ENCODE assay signal across 8 cellular contexts in genomic region chr2:119756837-119757236, GRCh38.
DNase-seq lines count a peak whose midpoint lies in the region; ATAC-seq lines count a peak whose summit lies in the region.

No MANE protein-coding gene starts in this region.

- ATAC-seq in GM21515 (IDR thresholded peaks at IDR 0.05; ENCODE audit: unreplicated experiment) (no peak), GM19395 (IDR thresholded peaks at IDR 0.05; ENCODE audit: unreplicated experiment) (no peak), GM18517 (IDR thresholded peaks at IDR 0.05; ENCODE audit: unreplicated experiment) (no peak)

- DNase-seq in GM04503 (ENCODE audit: low read depth) (peak; percentile 45), activated T-cell treated with anti-CD3 and anti-CD28 coated beads for 48 hours (ENCODE audit: low read depth) (peak; percentile 36), glomerular visceral epithelial cell (ENCODE audit: extremely low spot score) (peak; percentile 45), NCI-H748 (lab: John Stamatoyannopoulos, UW; ENCODE audit: unreplicated experiment) (no peak)
- peak in 3 of 4 experiments; percentile 11 to 27 (median 22) for DNase-seq in stimulated activated CD4-positive, alpha-beta T cell treated with anti-CD3 and anti-CD28 coated beads, Interleukin-1b, Interleukin-23, amount 100 ng/mL, for 24 hours (ENCODE audit: low read depth in 4 of 4, low spot score in 1 of 4)
